Comparison of ENCODE assay signal across 12 cellular contexts in genomic region chr20:1130058-1130694, GRCh38. TPM values are rescaled to one million over a fixed set of nuclear protein-coding genes. Genes with fewer than 3 reads are reported as not detected.
"Had no signal": no experiment of that assay in that cellular context is flagged by ENCODE, and none has a peak within 500 bp of the region (broad histone marks: within the 10 kb centered on the region; RNA-seq: fewer than 3 reads in every experiment).

No MANE protein-coding gene starts in this region.

- H3K4me1 ChIP-seq: tibial artery had no signal

- H3K4me1 Mint-ChIP-seq: mesothelial cell of epicardium had no signal

- H3K27ac ChIP-seq: brain microvascular endothelial cell, hepatocyte, tibial artery had no signal

- H3K4me3 Mint-ChIP-seq: activated CD4-positive, alpha-beta memory T cell treated with anti-CD3 and anti-CD28 coated beads for 36 hours; activated naive CD4-positive, alpha-beta T cell treated with anti-CD3 and anti-CD28 coated beads, Interleukin-2, amount 10 ng/mL, durations not matched to agents 7 days and 5 days; activated T-helper 1 cell treated with anti-CD3 and anti-CD28 coated beads, Interleukin-12 subunit alpha, Interleukin-12 subunit beta, Interleukin-2, Interleukin-4 antibody, amounts not matched to agents 30 ng/mL and 10 ng/mL and 1 ng/mL, durations not matched to agents 14 hours and 24 hours and 36 hours; mesothelial cell of epicardium; T-helper 1 cell treated with Interleukin-12 subunit alpha and Interleukin-12 subunit beta and Interleukin-4 antibody, amounts not matched to agents 30 μg/mL and 1 μg/mL, for 36 hours had no signal

- H2AFZ ChIP-seq: hepatocyte had no signal

- H3K27me3 ChIP-seq: brain microvascular endothelial cell, hepatocyte, tibial artery had no signal

- H3K27me3 Mint-ChIP-seq: activated CD4-positive, alpha-beta memory T cell treated with anti-CD3 and anti-CD28 coated beads for 36 hours; activated naive CD4-positive, alpha-beta T cell treated with anti-CD3 and anti-CD28 coated beads, Interleukin-2, amount 10 ng/mL, durations not matched to agents 7 days and 5 days had no signal

- H3K9me3 ChIP-seq: tibial artery had no signal

- H3K27ac Mint-ChIP-seq: activated CD4-positive, alpha-beta memory T cell treated with anti-CD3 and anti-CD28 coated beads for 36 hours; activated naive CD4-positive, alpha-beta T cell treated with anti-CD3 and anti-CD28 coated beads, Interleukin-2, amount 10 ng/mL, durations not matched to agents 7 days and 5 days; activated T-helper 1 cell treated with anti-CD3 and anti-CD28 coated beads, Interleukin-12 subunit alpha, Interleukin-12 subunit beta, Interleukin-2, Interleukin-4 antibody, amounts not matched to agents 30 ng/mL and 10 ng/mL and 1 ng/mL, durations not matched to agents 14 hours and 24 hours and 36 hours; mesothelial cell of epicardium; T-helper 1 cell treated with Interleukin-12 subunit alpha and Interleukin-12 subunit beta and Interleukin-4 antibody, amounts not matched to agents 30 μg/mL and 1 μg/mL, for 36 hours had no signal

- H3K4me2 ChIP-seq: hepatocyte had no signal

- H3K4me3 ChIP-seq: hepatocyte, skin epidermis, tibial artery had no signal

- H3K9me3 Mint-ChIP-seq: activated CD4-positive, alpha-beta memory T cell treated with anti-CD3 and anti-CD28 coated beads for 36 hours; activated naive CD4-positive, alpha-beta T cell treated with anti-CD3 and anti-CD28 coated beads, Interleukin-2, amount 10 ng/mL, durations not matched to agents 7 days and 5 days had no signal

- DNase-seq: activated CD4-positive, alpha-beta memory T cell treated with anti-CD3 and anti-CD28 coated beads for 36 hours; activated CD4-positive, CD25-positive, alpha-beta regulatory T cell treated with anti-CD3 and anti-CD28 coated beads, Interleukin-2, amount 50 U/mL, for 72 hours; activated CD8-positive, alpha-beta memory T cell treated with anti-CD3 and anti-CD28 coated beads, Interleukin-2, amount 50 U/mL, for 4 hours; activated naive CD4-positive, alpha-beta T cell treated with anti-CD3 and anti-CD28 coated beads, Interleukin-2, amount 10 ng/mL, durations not matched to agents 7 days and 5 days; brain microvascular endothelial cell had no signal

RNA-seq across cellular contexts. Expression of gene TMEM74B, which starts 54.6 kb away (rescaled TPM):
- total RNA-seq: myocyte had no signal
